Comparison of ENCODE assay signal across 9 cellular contexts in genomic region chr9:120920495-120921178, GRCh38. TPM values are rescaled to one million over a fixed set of nuclear protein-coding genes. Genes with fewer than 3 reads are reported as not detected.
DNase-seq lines count a peak whose midpoint lies in the region; ATAC-seq and TF ChIP-seq lines count a peak whose summit lies in the region.
"Had no signal": no experiment of that assay in that cellular context is flagged by ENCODE, and none has a peak within 500 bp of the region (broad histone marks: within the 10 kb centered on the region; RNA-seq: fewer than 3 reads in every experiment).

No MANE protein-coding gene starts in this region.

- peaks cover 63% of the 10 kb centered on the region for H3K4me1 Mint-ChIP-seq in activated CD4-positive, alpha-beta memory T cell treated with anti-CD3 and anti-CD28 coated beads for 36 hours (ENCODE audit: low read depth)
- peaks cover 36% of the 10 kb centered on the region for H3K4me1 Mint-ChIP-seq in memory B cell
- H3K4me1 Mint-ChIP-seq in endodermal cell, result peaks cover 43% of the 10 kb centered on the region

- peak; percentile 71 for DNase-seq in activated CD4-positive, alpha-beta memory T cell treated with anti-CD3 and anti-CD28 coated beads for 36 hours
- DNase-seq in memory B cell (ENCODE audit: low spot score in 2 of 2), result no peak
- DNase-seq in 8988T, result no peak
- DNase-seq in endodermal cell, result no peak
- no peak for DNase-seq in foreskin melanocyte

- POLR2A ChIA-PET in activated CD4-positive, alpha-beta memory T cell treated with anti-CD3 and anti-CD28 coated beads for 36 hours (lab: Charles Lee), result interaction anchor here (0.8 to 11.5 kb wide), 12 partner anchors 11 to 201 kb away, joined by 3 to 237 read pairs (median 4); partner anchors contain the start of gene FBXW2

- WGBS in endodermal cell (ENCODE audit: insufficient coverage in 1 of 2, insufficient read length in 1 of 2), 2 experiments, result 68% methylated on average over 4 of the region's 4 CpGs; no CpG with 5 or more reads in 1 of the 2 experiments

- H2AFZ ChIP-seq in ACC112 (ENCODE audit: low read length, unreplicated experiment), result no peak overlapping the region

- no peaks in the 10 kb centered on the region for H3K9me3 ChIP-seq in endodermal cell (ENCODE audit: control insufficient read depth, low read length)

- no peak overlapping the region for H3K4me3 ChIP-seq in ACC112 (ENCODE audit: low read depth, low read length)
- no peak overlapping the region for H3K4me3 ChIP-seq in endodermal cell (ENCODE audit: low read length)

- H3K79me2 ChIP-seq in ACC112 (ENCODE audit: control insufficient read depth, insufficient read depth, low read length, unreplicated experiment), result peaks cover 2% of the 10 kb centered on the region

- no peak for TF ChIP-seq CTCF in endodermal cell (conservative IDR thresholded peaks at IDR 0.05)

- peaks cover 93% of the 10 kb centered on the region for H3K36me3 Mint-ChIP-seq in activated CD4-positive, alpha-beta memory T cell treated with anti-CD3 and anti-CD28 coated beads for 36 hours
- H3K36me3 Mint-ChIP-seq in memory B cell, result peaks cover 6% of the 10 kb centered on the region
- no peaks in the 10 kb centered on the region for H3K36me3 Mint-ChIP-seq in endodermal cell (ENCODE audit: low read depth)

- peak; percentile 28 for TF ChIP-seq POLR2A in GM18505 (IDR thresholded peaks at IDR 0.05; ENCODE audit: borderline replicate concordance, extremely low read depth, insufficient read depth, insufficient read length)

- peak overlapping the region; percentile 80 for H3K4me3 Mint-ChIP-seq in activated CD4-positive, alpha-beta memory T cell treated with anti-CD3 and anti-CD28 coated beads for 36 hours
- H3K4me3 Mint-ChIP-seq in memory B cell (no peak overlapping the region), endodermal cell (no peak overlapping the region)

- no peak overlapping the region for H3K9ac ChIP-seq in endodermal cell (ENCODE audit: extremely low read depth, low read length, poor library complexity, severe bottlenecking)

- intact Hi-C loops in activated CD4-positive, alpha-beta memory T cell treated with anti-CD3 and anti-CD28 coated beads for 36 hours (cut with micrococcal nuclease), result loop anchor here (1.0 to 10.0 kb wide), 2 partner anchors 11 to 434 kb away; no protein-coding TSS in a partner anchor

- CTCF ChIA-PET in activated CD4-positive, alpha-beta memory T cell treated with anti-CD3 and anti-CD28 coated beads for 36 hours (lab: Charles Lee), result interaction anchor here (0.9 to 8.8 kb wide), 9 partner anchors 15 to 166 kb away, joined by 3 to 76 read pairs (median 4); no protein-coding TSS in a partner anchor

- H3K27me3 Mint-ChIP-seq in activated CD4-positive, alpha-beta memory T cell treated with anti-CD3 and anti-CD28 coated beads for 36 hours, result no peaks in the 10 kb centered on the region
- H3K27me3 Mint-ChIP-seq in memory B cell (no peaks in the 10 kb centered on the region), endodermal cell (ENCODE audit: insufficient read depth) (no peaks in the 10 kb centered on the region)

- peak overlapping the region; percentile 97 for H3K27ac Mint-ChIP-seq in activated CD4-positive, alpha-beta memory T cell treated with anti-CD3 and anti-CD28 coated beads for 36 hours
- H3K27ac Mint-ChIP-seq in memory B cell (peak overlapping the region; percentile 61), endodermal cell (no peak overlapping the region)

- H3K9me3 Mint-ChIP-seq in activated CD4-positive, alpha-beta memory T cell treated with anti-CD3 and anti-CD28 coated beads for 36 hours, result no peaks in the 10 kb centered on the region
- H3K9me3 Mint-ChIP-seq in memory B cell (no peaks in the 10 kb centered on the region), endodermal cell (peaks cover 2% of the 10 kb centered on the region)

- H3K4me1 ChIP-seq in ACC112 (ENCODE audit: control insufficient read depth, insufficient read depth, low read length, unreplicated experiment) (peaks cover 41% of the 10 kb centered on the region), endodermal cell (ENCODE audit: control insufficient read depth, insufficient read depth, low read length) (peaks cover 32% of the 10 kb centered on the region)

- H3K27me3 ChIP-seq in ACC112 (ENCODE audit: insufficient read depth, low read length) (no peaks in the 10 kb centered on the region), endodermal cell (ENCODE audit: control insufficient read depth, insufficient read depth, low read length, poor library complexity, severe bottlenecking) (no peaks in the 10 kb centered on the region)

- 0 out of 2 replicates have a peak overlapping the region, but pooled peaks have one; percentile 21 for H3K27ac ChIP-seq in ACC112 (ENCODE audit: low read depth, low read length)
- no peak overlapping the region for H3K27ac ChIP-seq in endodermal cell (ENCODE audit: low read depth, low read length)

- H3K36me3 ChIP-seq in ACC112 (ENCODE audit: insufficient read depth, low read length) (peaks cover 8% of the 10 kb centered on the region; the same call in 1 of the 2 replicates), endodermal cell (ENCODE audit: control insufficient read depth, insufficient read depth, low read length) (no peaks in the 10 kb centered on the region)

- ATAC-seq in GM18505 (IDR thresholded peaks at IDR 0.05; ENCODE audit: unreplicated experiment), result no peak
- no peak for ATAC-seq in memory B cell (ENCODE audit: low read depth)
- ATAC-seq in HG03139 (IDR thresholded peaks at IDR 0.05; ENCODE audit: unreplicated experiment), result no peak
- ATAC-seq: HCT116 had no signal

RNA-seq across cellular contexts. Expression of gene TRAF1, which starts 6.0 kb away (rescaled TPM):
- 100 to 1,000 TPM; 124 TPM for total RNA-seq in activated CD4-positive, alpha-beta memory T cell treated with anti-CD3 and anti-CD28 coated beads for 36 hours
- total RNA-seq in endodermal cell, result 1 to 10 TPM; 3.6 to 8.2 TPM
- polyA plus RNA-seq in endodermal cell (2013, experiment 1 of 2), result 3.1 TPM
- polyA plus RNA-seq in endodermal cell (2013, experiment 2 of 2), result 2.6 TPM

RNA-seq across cellular contexts. Expression of gene PHF19, which starts 43.6 kb away (rescaled TPM):
- total RNA-seq in activated CD4-positive, alpha-beta memory T cell treated with anti-CD3 and anti-CD28 coated beads for 36 hours, result 100 to 1,000 TPM; 183 to 189 TPM
- total RNA-seq in endodermal cell, result 10 to 100 TPM; 17.9 to 21.9 TPM
- 30.5 TPM for polyA plus RNA-seq in endodermal cell (2013, experiment 1 of 2)
- 27.9 TPM for polyA plus RNA-seq in endodermal cell (2013, experiment 2 of 2)

Comparison
In these comparisons a context has a peak if more than half of its experiments do, and no peak if none do; other contexts are left out.
1. RNA of gene TRAF1, which starts 6.0 kb away (total RNA-seq): 124 TPM in activated CD4-positive, alpha-beta memory T cell treated with anti-CD3 and anti-CD28 coated beads for 36 hours; 3.6 to 8.2 TPM in endodermal cell; every median in the first group is over 10 times any median in the second.
2. RNA of gene PHF19, which starts 43.6 kb away (total RNA-seq): 183 to 189 TPM in activated CD4-positive, alpha-beta memory T cell treated with anti-CD3 and anti-CD28 coated beads for 36 hours; 17.9 to 21.9 TPM in endodermal cell; every median in the first group is over 4 times any median in the second.